In genomic region chr19:51065221-51065960, GRCh38 we compare ENCODE assay signal across 14 cellular contexts. TPM values are rescaled to one million over a fixed set of nuclear protein-coding genes. Genes with fewer than 3 reads are reported as not detected.
A peak's percentile ranks its signal among the peaks of the same experiment; 100 is the strongest.
DNase-seq lines count a peak whose midpoint lies in the region; ATAC-seq and TF ChIP-seq lines count a peak whose summit lies in the region.
"Had no signal": no experiment of that assay in that cellular context is flagged by ENCODE, and none has a peak within 500 bp of the region (broad histone marks: within the 10 kb centered on the region; RNA-seq: fewer than 3 reads in every experiment).

No MANE protein-coding gene starts in this region.

- H3K4me1 ChIP-seq in heart left ventricle: peaks cover 0 to 15% (median 5%) of the 10 kb centered on the region in 12 donors
- H3K4me1 ChIP-seq: SJCRH30 had no signal

- H3K27ac ChIP-seq in heart left ventricle (peak overlapping the region in 1 of 12 donors; percentile 43), epithelial cell of prostate (peak overlapping the region; percentile 8), caudate nucleus (ENCODE audit: low read depth, low read length) (no peak overlapping the region)
- H3K27ac ChIP-seq: SJCRH30 had no signal

- peak overlapping the region in 9 of 12 donors; percentile 31 to 44 (median 42) for H3K4me3 ChIP-seq in heart left ventricle
- H3K4me3 ChIP-seq: SJCRH30 had no signal

- peaks cover 0 to 38% (median 8%) of the 10 kb centered on the region in 9 donors for H3K27me3 ChIP-seq in heart left ventricle
- H3K27me3 ChIP-seq: SJCRH30 had no signal

- peaks cover 34 to 59% (median 50%) of the 10 kb centered on the region in 5 donors for H3K27me3 Mint-ChIP-seq in naive thymus-derived CD8-positive, alpha-beta T cell

- POLR2A ChIA-PET in naive thymus-derived CD8-positive, alpha-beta T cell (lab: Charles Lee): no interaction called here

- intact Hi-C loops in heart left ventricle (cut with DNase I) (no loop called here), cardiac septum (cut with DNase I) (no loop called here)

- H3K4me1 Mint-ChIP-seq in naive thymus-derived CD8-positive, alpha-beta T cell: peaks cover 4 to 12% (median 12%) of the 10 kb centered on the region in 4 donors

- H3K36me3 ChIP-seq in heart left ventricle: no peaks in the 10 kb centered on the region
- H3K36me3 ChIP-seq: SJCRH30 had no signal

- H3K9me3 ChIP-seq in heart left ventricle: no peaks in the 10 kb centered on the region
- H3K9me3 ChIP-seq: SJCRH30 had no signal

- TF ChIP-seq CTCF in heart left ventricle (IDR thresholded peaks at IDR 0.05): no peak

- TF ChIP-seq POLR2A in heart left ventricle (IDR thresholded peaks at IDR 0.05): no peak

- H3K4me3 Mint-ChIP-seq in naive thymus-derived CD8-positive, alpha-beta T cell: peak overlapping the region; percentile 58 to 88 (median 72)

- 11 to 21% (median 15%) methylated on average over 25 of the region's 25 CpGs for WGBS in heart left ventricle, 4 donors

- peaks cover 0 to 7% (median 0%) of the 10 kb centered on the region in 3 donors for H3K36me3 Mint-ChIP-seq in naive thymus-derived CD8-positive, alpha-beta T cell

- H3K9me3 Mint-ChIP-seq in naive thymus-derived CD8-positive, alpha-beta T cell: peaks cover 0 to 13% (median 0%) of the 10 kb centered on the region in 9 donors

- peak overlapping the region in 1 of 10 donors; percentile 16 for H3K27ac Mint-ChIP-seq in naive thymus-derived CD8-positive, alpha-beta T cell

- DNase-seq in heart left ventricle (no peak), cardiac septum (ENCODE audit: low spot score) (no peak), epithelial cell of prostate (ENCODE audit: low read depth, low spot score) (no peak), GM03348 (ENCODE audit: low spot score) (no peak), caudate nucleus (lab: John Stamatoyannopoulos, UW) (no peak)
- no peak for DNase-seq in naive thymus-derived CD8-positive, alpha-beta T cell
- no peak for DNase-seq in effector CD8-positive, alpha-beta T cell (lab: John Stamatoyannopoulos, UW)
- DNase-seq: activated CD4-positive, alpha-beta T cell treated with anti-CD3 and anti-CD28 coated beads for 48 hours; activated naive CD4-positive, alpha-beta T cell treated with Interleukin-2 at 50 U/mL for 16 hours; kidney; NCI-H526; SJCRH30 had no signal

- peak in 3 of 4 donors; percentile 17 to 33 (median 25) for ATAC-seq in heart left ventricle
- ATAC-seq in naive thymus-derived CD8-positive, alpha-beta T cell: no peak
- no peak for ATAC-seq in HG02870 (IDR thresholded peaks at IDR 0.05; ENCODE audit: unreplicated experiment)

RNA-seq across cellular contexts. Expression of gene KLK13, which starts 0.5 kb away (rescaled TPM):
- total RNA-seq in heart left ventricle (1 to 10 TPM in 1 of 9 donors, not detected in 8; 2.2 TPM), cardiac septum (not detected)
- under 1 TPM in 1 of 2 donors, not detected in 1; 0.90 TPM for polyA plus RNA-seq in heart left ventricle
- not detected for total RNA-seq in naive thymus-derived CD8-positive, alpha-beta T cell
- polyA plus RNA-seq in naive thymus-derived CD8-positive, alpha-beta T cell: not detected
- total RNA-seq: kidney, posterior vena cava, SJCRH30 had no signal

RNA-seq across cellular contexts. Expression of gene KLK14, which starts 17.3 kb away (rescaled TPM):
- total RNA-seq in heart left ventricle (under 1 TPM in 6 of 9 donors, not detected in 3; 0.23 to 0.64 (median 0.34) TPM), cardiac septum (0.32 TPM)
- polyA plus RNA-seq in heart left ventricle: under 1 TPM in 1 of 2 donors, not detected in 1; 0.17 TPM
- total RNA-seq in naive thymus-derived CD8-positive, alpha-beta T cell: 1 to 10 TPM; 1.1 to 1.5 TPM
- not detected for polyA plus RNA-seq in naive thymus-derived CD8-positive, alpha-beta T cell
- total RNA-seq: posterior vena cava, SJCRH30 had no signal

RNA-seq across cellular contexts. Expression of gene KLK12, which starts 30.6 kb away (rescaled TPM):
- total RNA-seq in heart left ventricle (not detected), cardiac septum (not detected)
- not detected for polyA plus RNA-seq in heart left ventricle
- total RNA-seq in naive thymus-derived CD8-positive, alpha-beta T cell: not detected
- not detected for polyA plus RNA-seq in naive thymus-derived CD8-positive, alpha-beta T cell
- total RNA-seq: kidney, posterior vena cava, SJCRH30 had no signal

RNA-seq across cellular contexts. Expression of gene KLK11, which starts 39.0 kb away (rescaled TPM):
- total RNA-seq in heart left ventricle (10 to 100 TPM in 1 of 9 donors, under 1 TPM in 1, not detected in 7; 0.32 to 19.1 TPM), cardiac septum (not detected)
- under 1 TPM; 0.35 to 0.42 TPM for polyA plus RNA-seq in heart left ventricle
- total RNA-seq in naive thymus-derived CD8-positive, alpha-beta T cell: not detected
- not detected for polyA plus RNA-seq in naive thymus-derived CD8-positive, alpha-beta T cell
- total RNA-seq: posterior vena cava, SJCRH30 had no signal

RNA-seq across cellular contexts. Expression of gene CTU1, which starts 42.8 kb away (rescaled TPM):
- total RNA-seq in heart left ventricle (10 to 100 TPM in 1 of 9 donors, 1 to 10 TPM in 8; 2.5 to 11.2 (median 4.2) TPM), cardiac septum (4.2 TPM)
- 1 to 10 TPM; 1.4 to 2.4 TPM for polyA plus RNA-seq in heart left ventricle
- total RNA-seq in naive thymus-derived CD8-positive, alpha-beta T cell: 10 to 100 TPM in 1 of 2 experiments, 1 to 10 TPM in 1; 10.0 to 10.3 TPM
- 1 to 10 TPM; 2.4 to 9.3 (median 5.4) TPM for polyA plus RNA-seq in naive thymus-derived CD8-positive, alpha-beta T cell

Comparison
In these comparisons a context has a peak if more than half of its experiments do, and no peak if none do; other contexts are left out.
1. ATAC-seq: peak in heart left ventricle (3 of 4); none in naive thymus-derived CD8-positive, alpha-beta T cell (0 of 2) and HG02870 (single experiment).